ENCODE assay signal across 2 cellular contexts in the genomic region with DNA sequence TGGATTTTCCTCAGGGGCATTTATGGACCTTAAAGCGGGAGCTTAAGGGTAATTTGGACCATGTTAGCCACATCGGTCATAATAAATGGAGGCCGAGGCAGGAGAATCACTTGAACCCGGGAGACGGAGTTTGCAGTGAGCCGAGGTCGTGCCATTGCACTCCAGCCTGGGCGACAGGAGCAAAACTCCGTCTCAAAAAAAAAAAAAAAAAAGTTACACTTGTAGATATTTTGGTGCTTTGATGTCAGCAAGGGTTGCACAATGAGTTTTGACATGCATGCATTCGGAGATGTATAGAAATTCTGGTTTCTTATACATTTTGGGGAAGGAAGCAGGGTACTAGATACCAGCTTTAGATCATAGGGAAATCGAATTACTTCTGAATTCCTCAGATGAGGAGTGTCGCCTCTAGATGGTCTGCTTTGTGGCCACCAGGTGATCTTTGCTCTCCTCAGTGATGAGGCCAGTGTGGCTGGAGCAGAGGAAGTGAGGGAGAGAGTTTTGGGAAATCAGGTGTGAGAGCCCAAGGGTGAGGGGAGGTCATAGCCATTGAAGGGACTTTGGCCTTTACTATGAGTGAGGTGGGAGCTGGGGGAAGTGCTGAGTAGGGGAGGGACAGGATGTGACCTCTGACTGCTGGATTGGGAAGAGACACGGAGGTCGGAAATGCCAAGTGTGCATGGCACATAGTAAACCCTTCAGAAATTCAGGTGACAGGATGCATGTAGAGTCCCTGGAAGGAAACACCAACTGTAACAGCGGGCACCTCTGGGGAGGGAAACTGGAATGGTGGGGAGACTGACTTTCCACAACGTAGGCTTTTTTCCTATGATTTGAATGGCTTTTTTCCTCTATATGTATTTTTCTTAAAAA.
TF ChIP-seq lines count a peak whose summit lies in the region.

No MANE protein-coding gene starts in this region.

TF ChIP-seq in GM23338, 12 proteins besides CTCF, POLR2A, EP300 and RAD21:
- no peak for TF ChIP-seq JUNB (IDR thresholded peaks at IDR 0.05; ENCODE audit: unreplicated experiment)
- TF ChIP-seq POLR2AphosphoS5 (IDR thresholded peaks at IDR 0.05; ENCODE audit: low read depth) = no peak
- no peak for TF ChIP-seq STAT1 (IDR thresholded peaks at IDR 0.05; ENCODE audit: unreplicated experiment)
- TF ChIP-seq, protein P1, sequence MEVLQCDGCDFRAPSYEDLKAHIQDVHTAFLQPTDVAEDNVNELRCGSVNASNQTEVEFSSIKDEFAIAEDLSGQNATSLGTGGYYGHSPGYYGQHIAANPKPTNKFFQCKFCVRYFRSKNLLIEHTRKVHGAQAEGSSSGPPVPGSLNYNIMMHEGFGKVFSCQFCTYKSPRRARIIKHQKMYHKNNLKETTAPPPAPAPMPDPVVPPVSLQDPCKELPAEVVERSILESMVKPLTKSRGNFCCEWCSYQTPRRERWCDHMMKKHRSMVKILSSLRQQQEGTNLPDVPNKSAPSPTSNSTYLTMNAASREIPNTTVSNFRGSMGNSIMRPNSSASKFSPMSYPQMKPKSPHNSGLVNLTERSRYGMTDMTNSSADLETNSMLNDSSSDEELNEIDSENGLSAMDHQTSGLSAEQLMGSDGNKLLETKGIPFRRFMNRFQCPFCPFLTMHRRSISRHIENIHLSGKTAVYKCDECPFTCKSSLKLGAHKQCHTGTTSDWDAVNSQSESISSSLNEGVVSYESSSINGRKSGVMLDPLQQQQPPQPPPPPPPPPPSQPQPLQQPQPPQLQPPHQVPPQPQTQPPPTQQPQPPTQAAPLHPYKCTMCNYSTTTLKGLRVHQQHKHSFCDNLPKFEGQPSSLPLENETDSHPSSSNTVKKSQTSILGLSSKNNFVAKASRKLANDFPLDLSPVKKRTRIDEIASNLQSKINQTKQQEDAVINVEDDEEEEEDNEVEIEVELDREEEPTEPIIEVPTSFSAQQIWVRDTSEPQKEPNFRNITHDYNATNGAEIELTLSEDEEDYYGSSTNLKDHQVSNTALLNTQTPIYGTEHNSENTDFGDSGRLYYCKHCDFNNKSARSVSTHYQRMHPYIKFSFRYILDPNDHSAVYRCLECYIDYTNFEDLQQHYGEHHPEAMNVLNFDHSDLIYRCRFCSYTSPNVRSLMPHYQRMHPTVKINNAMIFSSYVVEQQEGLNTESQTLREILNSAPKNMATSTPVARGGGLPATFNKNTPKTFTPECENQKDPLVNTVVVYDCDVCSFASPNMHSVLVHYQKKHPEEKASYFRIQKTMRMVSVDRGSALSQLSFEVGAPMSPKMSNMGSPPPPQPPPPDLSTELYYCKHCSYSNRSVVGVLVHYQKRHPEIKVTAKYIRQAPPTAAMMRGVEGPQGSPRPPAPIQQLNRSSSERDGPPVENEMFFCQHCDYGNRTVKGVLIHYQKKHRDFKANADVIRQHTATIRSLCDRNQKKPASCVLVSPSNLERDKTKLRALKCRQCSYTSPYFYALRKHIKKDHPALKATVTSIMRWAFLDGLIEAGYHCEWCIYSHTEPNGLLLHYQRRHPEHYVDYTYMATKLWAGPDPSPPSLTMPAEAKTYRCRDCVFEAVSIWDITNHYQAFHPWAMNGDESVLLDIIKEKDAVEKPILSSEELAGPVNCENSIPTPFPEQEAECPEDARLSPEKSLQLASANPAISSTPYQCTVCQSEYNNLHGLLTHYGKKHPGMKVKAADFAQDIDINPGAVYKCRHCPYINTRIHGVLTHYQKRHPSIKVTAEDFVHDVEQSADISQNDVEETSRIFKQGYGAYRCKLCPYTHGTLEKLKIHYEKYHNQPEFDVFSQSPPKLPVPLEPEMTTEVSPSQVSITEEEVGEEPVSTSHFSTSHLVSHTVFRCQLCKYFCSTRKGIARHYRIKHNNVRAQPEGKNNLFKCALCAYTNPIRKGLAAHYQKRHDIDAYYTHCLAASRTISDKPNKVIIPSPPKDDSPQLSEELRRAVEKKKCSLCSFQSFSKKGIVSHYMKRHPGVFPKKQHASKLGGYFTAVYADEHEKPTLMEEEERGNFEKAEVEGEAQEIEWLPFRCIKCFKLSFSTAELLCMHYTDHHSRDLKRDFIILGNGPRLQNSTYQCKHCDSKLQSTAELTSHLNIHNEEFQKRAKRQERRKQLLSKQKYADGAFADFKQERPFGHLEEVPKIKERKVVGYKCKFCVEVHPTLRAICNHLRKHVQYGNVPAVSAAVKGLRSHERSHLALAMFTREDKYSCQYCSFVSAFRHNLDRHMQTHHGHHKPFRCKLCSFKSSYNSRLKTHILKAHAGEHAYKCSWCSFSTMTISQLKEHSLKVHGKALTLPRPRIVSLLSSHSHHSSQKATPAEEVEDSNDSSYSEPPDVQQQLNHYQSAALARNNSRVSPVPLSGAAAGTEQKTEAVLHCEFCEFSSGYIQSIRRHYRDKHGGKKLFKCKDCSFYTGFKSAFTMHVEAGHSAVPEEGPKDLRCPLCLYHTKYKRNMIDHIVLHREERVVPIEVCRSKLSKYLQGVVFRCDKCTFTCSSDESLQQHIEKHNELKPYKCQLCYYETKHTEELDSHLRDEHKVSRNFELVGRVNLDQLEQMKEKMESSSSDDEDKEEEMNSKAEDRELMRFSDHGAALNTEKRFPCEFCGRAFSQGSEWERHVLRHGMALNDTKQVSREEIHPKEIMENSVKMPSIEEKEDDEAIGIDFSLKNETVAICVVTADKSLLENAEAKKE (CRISPR knock-in tag; IDR thresholded peaks at IDR 0.05) = no peak
- TF ChIP-seq, protein P2, sequence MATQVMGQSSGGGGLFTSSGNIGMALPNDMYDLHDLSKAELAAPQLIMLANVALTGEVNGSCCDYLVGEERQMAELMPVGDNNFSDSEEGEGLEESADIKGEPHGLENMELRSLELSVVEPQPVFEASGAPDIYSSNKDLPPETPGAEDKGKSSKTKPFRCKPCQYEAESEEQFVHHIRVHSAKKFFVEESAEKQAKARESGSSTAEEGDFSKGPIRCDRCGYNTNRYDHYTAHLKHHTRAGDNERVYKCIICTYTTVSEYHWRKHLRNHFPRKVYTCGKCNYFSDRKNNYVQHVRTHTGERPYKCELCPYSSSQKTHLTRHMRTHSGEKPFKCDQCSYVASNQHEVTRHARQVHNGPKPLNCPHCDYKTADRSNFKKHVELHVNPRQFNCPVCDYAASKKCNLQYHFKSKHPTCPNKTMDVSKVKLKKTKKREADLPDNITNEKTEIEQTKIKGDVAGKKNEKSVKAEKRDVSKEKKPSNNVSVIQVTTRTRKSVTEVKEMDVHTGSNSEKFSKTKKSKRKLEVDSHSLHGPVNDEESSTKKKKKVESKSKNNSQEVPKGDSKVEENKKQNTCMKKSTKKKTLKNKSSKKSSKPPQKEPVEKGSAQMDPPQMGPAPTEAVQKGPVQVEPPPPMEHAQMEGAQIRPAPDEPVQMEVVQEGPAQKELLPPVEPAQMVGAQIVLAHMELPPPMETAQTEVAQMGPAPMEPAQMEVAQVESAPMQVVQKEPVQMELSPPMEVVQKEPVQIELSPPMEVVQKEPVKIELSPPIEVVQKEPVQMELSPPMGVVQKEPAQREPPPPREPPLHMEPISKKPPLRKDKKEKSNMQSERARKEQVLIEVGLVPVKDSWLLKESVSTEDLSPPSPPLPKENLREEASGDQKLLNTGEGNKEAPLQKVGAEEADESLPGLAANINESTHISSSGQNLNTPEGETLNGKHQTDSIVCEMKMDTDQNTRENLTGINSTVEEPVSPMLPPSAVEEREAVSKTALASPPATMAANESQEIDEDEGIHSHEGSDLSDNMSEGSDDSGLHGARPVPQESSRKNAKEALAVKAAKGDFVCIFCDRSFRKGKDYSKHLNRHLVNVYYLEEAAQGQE (IDR thresholded peaks at IDR 0.05; ENCODE audit: unreplicated experiment) = no peak

TF ChIP-seq in WTC11, 78 proteins besides CTCF, POLR2A, EP300 and RAD21:
- TF ChIP-seq TEAD1 (CRISPR knock-in tag; IDR thresholded peaks at IDR 0.05) (no peak), NFE2L1 (CRISPR knock-in tag; IDR thresholded peaks at IDR 0.05) (no peak), OVOL2 (CRISPR knock-in tag; IDR thresholded peaks at IDR 0.05; ENCODE audit: borderline replicate concordance) (no peak), HMGA2 (CRISPR knock-in tag; IDR thresholded peaks at IDR 0.05) (no peak), ZNF317 (CRISPR knock-in tag; IDR thresholded peaks at IDR 0.05; ENCODE audit: borderline replicate concordance, low read depth) (no peak)
- TF ChIP-seq, protein P3, sequence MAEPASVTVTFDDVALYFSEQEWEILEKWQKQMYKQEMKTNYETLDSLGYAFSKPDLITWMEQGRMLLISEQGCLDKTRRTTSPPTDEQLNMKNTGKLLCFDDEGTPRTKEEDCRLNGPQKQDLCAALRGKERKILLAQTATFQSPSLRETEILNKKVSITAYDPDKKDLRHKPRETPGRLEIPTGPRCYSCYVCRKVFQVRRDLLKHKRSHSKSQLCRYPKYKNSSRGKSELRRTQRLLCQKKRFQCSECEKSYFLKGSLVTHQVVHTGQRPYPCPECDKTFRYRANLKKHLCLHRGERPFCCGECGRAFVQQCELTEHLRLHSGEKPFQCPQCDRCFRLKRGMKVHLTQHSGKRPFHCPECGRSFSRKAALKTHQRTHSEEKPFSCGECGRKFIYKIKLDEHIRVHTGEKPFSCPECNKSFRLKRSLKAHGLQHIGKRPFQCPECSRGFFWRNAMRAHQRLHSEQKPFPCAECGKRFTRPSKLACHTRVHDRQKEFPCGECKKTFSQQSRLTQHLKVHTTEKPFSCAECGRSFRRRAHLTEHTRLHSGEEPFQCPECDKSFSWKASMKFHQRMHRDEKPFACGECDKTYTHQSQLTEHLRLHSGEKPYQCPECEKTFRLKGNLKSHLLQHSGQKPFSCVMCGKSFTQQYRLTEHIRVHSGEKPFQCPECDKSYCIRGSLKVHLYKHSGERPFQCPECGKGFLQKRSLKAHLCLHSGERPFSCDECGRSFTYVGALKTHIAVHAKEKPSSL (CRISPR knock-in tag; conservative IDR thresholded peaks at IDR 0.05) = no peak
